8 cellular contexts compared by ENCODE assay signal in genomic region chr14:73786942-73787759, GRCh38.
DNase-seq lines count a peak whose midpoint lies in the region; ATAC-seq and TF ChIP-seq lines count a peak whose summit lies in the region.

No MANE protein-coding gene starts in this region.

- no peaks in the 10 kb centered on the region for H3K27me3 ChIP-seq in HAP-1 (ENCODE audit: low read depth)
- H3K27me3 ChIP-seq in Peyer's patch = no peaks in the 10 kb centered on the region
- no peaks in the 10 kb centered on the region for H3K27me3 ChIP-seq in parathyroid adenoma (ENCODE audit: control insufficient read depth, insufficient read depth, low read length)

- no peaks in the 10 kb centered on the region for H3K9me3 Mint-ChIP-seq in activated naive CD4-positive, alpha-beta T cell treated with anti-CD3 and anti-CD28 coated beads, Interleukin-2, amount 50 U/mL, for 72 hours

- H2AFZ ChIP-seq in parathyroid adenoma = peak overlapping the region; percentile 73

- peaks cover 16% of the 10 kb centered on the region for H3K79me2 ChIP-seq in parathyroid adenoma

- H3K4me2 ChIP-seq in parathyroid adenoma (ENCODE audit: low read length) = peak overlapping the region; percentile 94

- H3K9ac ChIP-seq in parathyroid adenoma = peak overlapping the region; percentile 89

- TF ChIP-seq CTCF in Peyer's patch (IDR thresholded peaks at IDR 0.05) (peak in 1 of 6 experiments; percentile 5), parathyroid adenoma (IDR thresholded peaks at IDR 0.05) (peak; percentile 19)

- H3K4me1 ChIP-seq in HAP-1 (peaks cover 37% of the 10 kb centered on the region), Peyer's patch (peaks cover 8 to 75% (median 29%) of the 10 kb centered on the region in 4 donors), parathyroid adenoma (peaks cover 65% of the 10 kb centered on the region)

- DNase-seq in G401 (ENCODE audit: low spot score) = peak; percentile 49
- DNase-seq in HAP-1 (ENCODE audit: low spot score in 2 of 2) = peak; percentile 38 to 61
- peak; percentile 70 to 86 (median 85) for DNase-seq in Peyer's patch
- DNase-seq in activated naive CD4-positive, alpha-beta T cell treated with anti-CD3 and anti-CD28 coated beads, Interleukin-2, amount 50 U/mL, for 72 hours (ENCODE audit: low spot score in 2 of 2) = peak; percentile 59 to 65
- DNase-seq in cardiac septum (ENCODE audit: low spot score) = peak; percentile 93
- DNase-seq in HPDE6-E6E7 (ENCODE audit: extremely low spot score) = no peak
- no peak for DNase-seq in cerebellar cortex (ENCODE audit: low spot score)

- H3K36me3 ChIP-seq in HAP-1 (replicated peaks) (0 out of 2 replicates have a peak, but pooled peaks cover 3% of the 10 kb centered on the region), Peyer's patch (peaks cover 0 to 4% (median 0%) of the 10 kb centered on the region in 3 donors), parathyroid adenoma (ENCODE audit: control insufficient read depth, insufficient read depth, low read length) (no peaks in the 10 kb centered on the region)

- peak; percentile 62 to 74 for ATAC-seq in activated naive CD4-positive, alpha-beta T cell treated with anti-CD3 and anti-CD28 coated beads, Interleukin-2, amount 50 U/mL, for 72 hours

- H3K27ac ChIP-seq in Peyer's patch (peak overlapping the region; percentile 95 to 99 (median 98)), parathyroid adenoma (peak overlapping the region; percentile 100)

- TF ChIP-seq POLR2A in Peyer's patch (IDR thresholded peaks at IDR 0.05) = peak; percentile 42 to 79

- peak overlapping the region; percentile 46 for H3K4me3 ChIP-seq in HAP-1
- H3K4me3 ChIP-seq in Peyer's patch = peak overlapping the region; percentile 73 to 96 (median 84)
- peak overlapping the region; percentile 70 for H3K4me3 ChIP-seq in parathyroid adenoma (ENCODE audit: low read depth, low read length)

- H3K9me3 ChIP-seq in HAP-1 (no peaks in the 10 kb centered on the region), Peyer's patch (no peaks in the 10 kb centered on the region), parathyroid adenoma (ENCODE audit: control insufficient read depth, low read length) (no peaks in the 10 kb centered on the region)

- intact Hi-C loops in cardiac septum (cut with DNase I) = loop anchor here (1.0 to 5.0 kb wide), 4 partner anchors 27 to 75 kb away; partner anchors contain the start of gene PNMA1

- peak overlapping the region; percentile 94 to 97 for H3K27ac Mint-ChIP-seq in activated naive CD4-positive, alpha-beta T cell treated with anti-CD3 and anti-CD28 coated beads, Interleukin-2, amount 50 U/mL, for 72 hours

- peaks cover 20 to 27% of the 10 kb centered on the region in 2 donors for H3K36me3 Mint-ChIP-seq in activated naive CD4-positive, alpha-beta T cell treated with anti-CD3 and anti-CD28 coated beads, Interleukin-2, amount 50 U/mL, for 72 hours

- in situ Hi-C loops in G401 (cut with HindIII; ENCODE audit: low sequenced_read_pairs) = no loop called here
- in situ Hi-C loops in HAP-1 (cut with MboI; ENCODE audit: low sequenced_read_pairs) = no loop called here

Comparison
In these comparisons a context has a peak if more than half of its experiments do, and no peak if none do; other contexts are left out.
1. DNase-seq: peak in G401 (single experiment), HAP-1 (2 of 2), Peyer's patch (3 of 3), activated naive CD4-positive, alpha-beta T cell treated with anti-CD3 and anti-CD28 coated beads, Interleukin-2, amount 50 U/mL, for 72 hours (2 of 2) and cardiac septum (single experiment); none in HPDE6-E6E7 (single experiment) and cerebellar cortex (single experiment).
2. Peak in every context shown above with its lines, with median percentiles within 50 percentile points of each other: H3K4me3 ChIP-seq.